ENCODE assay signal across 15 cellular contexts in the genomic region with DNA sequence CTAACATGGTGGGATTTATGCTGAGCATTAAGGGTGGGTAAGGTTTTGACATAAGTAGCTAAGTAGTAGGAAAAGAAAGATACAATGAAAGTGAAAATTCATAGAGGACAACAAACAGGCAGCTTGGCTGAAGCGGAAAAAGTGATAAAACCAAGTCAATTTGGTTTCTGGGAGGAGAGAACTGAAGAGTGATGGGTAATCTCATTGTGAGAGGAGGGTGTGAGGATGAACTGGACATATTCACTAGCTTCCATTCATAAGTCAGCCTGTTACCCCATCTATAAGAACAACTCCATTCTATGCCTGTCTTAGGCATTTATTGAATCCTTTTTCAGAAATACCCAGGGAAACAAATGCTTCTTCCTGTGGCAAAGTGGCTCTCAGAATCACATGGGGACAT.
DNase-seq lines count a peak whose midpoint lies in the region; TF ChIP-seq lines count a peak whose summit lies in the region.
"Had no signal": no experiment of that assay in that cellular context is flagged by ENCODE, and none has a peak within 500 bp of the region (broad histone marks: within the 10 kb centered on the region; RNA-seq: fewer than 3 reads in every experiment).

No MANE protein-coding gene starts in this region.

- no peak for DNase-seq in activated T-cell treated with anti-CD3 and anti-CD28 coated beads, Interleukin-2, amount 50 U/mL, for 24 hours
- no peak for DNase-seq in activated T-cell treated with anti-CD3 and anti-CD28 coated beads for 4 hours
- no peak for DNase-seq in activated naive CD4-positive, alpha-beta T cell treated with anti-CD3 and anti-CD28 coated beads, Interleukin-2, amount 50 U/mL, for 16 hours
- DNase-seq: C1 segment of cervical spinal cord; Calu3; CD4-positive, alpha-beta memory T cell; COR-L47; DMS53; DMS79 treated with DMSO at 0.1 percent for 48 hours; GF-D8; H9 had no signal

- H4K20me1 ChIP-seq in Loucy (ENCODE audit: insufficient read depth, low read length, poor library complexity, severe bottlenecking), result no peaks in the 10 kb centered on the region

- H3K4me1 Mint-ChIP-seq in activated T-cell treated with anti-CD3 and anti-CD28 coated beads, Interleukin-2, amount 50 U/mL, for 24 hours (ENCODE audit: low read depth), result peaks cover 29% of the 10 kb centered on the region
- H3K4me1 Mint-ChIP-seq in activated naive CD4-positive, alpha-beta T cell treated with anti-CD3 and anti-CD28 coated beads, Interleukin-2, amount 50 U/mL, for 24 hours, result peaks cover 12% of the 10 kb centered on the region
- H3K4me1 Mint-ChIP-seq: CD4-positive, alpha-beta memory T cell; GM23338; H9 had no signal

- peaks cover 2% of the 10 kb centered on the region for H3K9me3 Mint-ChIP-seq in activated T-cell treated with anti-CD3 and anti-CD28 coated beads, Interleukin-2, amount 50 U/mL, for 24 hours
- H3K9me3 Mint-ChIP-seq in activated naive CD4-positive, alpha-beta T cell treated with anti-CD3 and anti-CD28 coated beads, Interleukin-2, amount 50 U/mL, for 24 hours, result no peaks in the 10 kb centered on the region
- H3K9me3 Mint-ChIP-seq: CD4-positive, alpha-beta memory T cell; GM23338; H9 had no signal

- H3K9me2 ChIP-seq in Loucy (replicated peaks; ENCODE audit: low read depth, low read length), result no peaks in the 10 kb centered on the region

- H3K36me3 ChIP-seq in Loucy (ENCODE audit: insufficient read depth, low read length), result no peaks in the 10 kb centered on the region

- H3F3A ChIP-seq in Loucy (ENCODE audit: low read depth), result no peaks in the 10 kb centered on the region

- H3K27me3 ChIP-seq in Loucy (ENCODE audit: insufficient read depth, low read length, poor library complexity, severe bottlenecking), result no peaks in the 10 kb centered on the region

- H3K9ac ChIP-seq in Loucy (ENCODE audit: low read depth, low read length, poor library complexity, severe bottlenecking), result no peak overlapping the region

- TF ChIP-seq CTCF in Loucy (conservative IDR thresholded peaks at IDR 0.05; ENCODE audit: low read length) (no peak), VCaP (conservative IDR thresholded peaks at IDR 0.05) (no peak)

- no peak overlapping the region for H3K4me3 ChIP-seq in Loucy (ENCODE audit: low read length, poor library complexity, severe bottlenecking)
- H3K4me3 ChIP-seq: GM23338 had no signal

- H3K4me3 Mint-ChIP-seq in activated T-cell treated with anti-CD3 and anti-CD28 coated beads, Interleukin-2, amount 50 U/mL, for 24 hours, result no peak overlapping the region
- no peak overlapping the region for H3K4me3 Mint-ChIP-seq in activated naive CD4-positive, alpha-beta T cell treated with anti-CD3 and anti-CD28 coated beads, Interleukin-2, amount 50 U/mL, for 24 hours
- H3K4me3 Mint-ChIP-seq: CD4-positive, alpha-beta memory T cell; GM23338; H9 had no signal

- H3K4me1 ChIP-seq in Loucy (ENCODE audit: insufficient read depth, low read length, poor library complexity, severe bottlenecking), result no peaks in the 10 kb centered on the region

- H3K79me2 ChIP-seq in Loucy (ENCODE audit: insufficient read depth, low read length), result no peaks in the 10 kb centered on the region

- peaks cover 3% of the 10 kb centered on the region for H3K27me3 Mint-ChIP-seq in activated T-cell treated with anti-CD3 and anti-CD28 coated beads, Interleukin-2, amount 50 U/mL, for 24 hours
- H3K27me3 Mint-ChIP-seq in activated naive CD4-positive, alpha-beta T cell treated with anti-CD3 and anti-CD28 coated beads, Interleukin-2, amount 50 U/mL, for 24 hours, result no peaks in the 10 kb centered on the region

- peak overlapping the region; percentile 72 for H3K27ac ChIP-seq in VCaP

- peak overlapping the region; percentile 33; the same call in 1 of the 2 replicates for H2AFZ ChIP-seq in Loucy (ENCODE audit: low read length)
- H2AFZ ChIP-seq: GM23338 had no signal

- no peak overlapping the region for H3K4me2 ChIP-seq in Loucy (ENCODE audit: low read depth, low read length, poor library complexity, severe bottlenecking)
- H3K4me2 ChIP-seq: GM23338 had no signal

- H3K36me3 Mint-ChIP-seq in activated T-cell treated with anti-CD3 and anti-CD28 coated beads, Interleukin-2, amount 50 U/mL, for 24 hours (ENCODE audit: low read depth), result no peaks in the 10 kb centered on the region
- H3K36me3 Mint-ChIP-seq in activated naive CD4-positive, alpha-beta T cell treated with anti-CD3 and anti-CD28 coated beads, Interleukin-2, amount 50 U/mL, for 24 hours, result no peaks in the 10 kb centered on the region
- H3K36me3 Mint-ChIP-seq: CD4-positive, alpha-beta memory T cell had no signal

- peak overlapping the region; percentile 35 for H3K27ac Mint-ChIP-seq in activated T-cell treated with anti-CD3 and anti-CD28 coated beads, Interleukin-2, amount 50 U/mL, for 24 hours
- H3K27ac Mint-ChIP-seq in activated naive CD4-positive, alpha-beta T cell treated with anti-CD3 and anti-CD28 coated beads, Interleukin-2, amount 50 U/mL, for 24 hours, result peak overlapping the region; percentile 6
- H3K27ac Mint-ChIP-seq: CD4-positive, alpha-beta memory T cell; GM23338; H9 had no signal

- no peaks in the 10 kb centered on the region for H3K9me3 ChIP-seq in Loucy (ENCODE audit: insufficient read depth, low read depth, low read length)
